ENCODE assay signal across 30 cellular contexts in the genomic region with DNA sequence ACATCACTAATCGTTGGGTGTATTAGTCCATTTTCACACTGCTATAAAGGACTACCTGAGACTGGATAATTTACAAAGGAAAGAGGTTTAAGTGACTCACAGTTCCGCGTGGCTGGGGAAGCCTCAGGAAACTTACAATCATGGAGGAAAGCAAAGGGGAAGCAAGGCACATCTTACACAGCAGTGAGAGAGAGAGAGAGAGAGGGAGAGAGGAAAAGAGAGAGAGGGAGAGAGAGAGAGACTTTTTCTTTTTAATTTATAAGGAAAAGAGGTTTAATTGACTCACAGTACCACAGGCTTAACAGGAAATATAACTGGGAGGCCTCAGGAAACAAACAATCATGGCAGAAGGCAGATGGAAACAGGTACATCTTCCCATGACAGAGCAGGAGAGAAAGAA. TPM values are rescaled to one million over a fixed set of nuclear protein-coding genes. Genes with fewer than 3 reads are reported as not detected.
A peak's percentile ranks its signal among the peaks of the same experiment; 100 is the strongest.
DNase-seq lines count a peak whose midpoint lies in the region; ATAC-seq, FAIRE-seq and TF ChIP-seq lines count a peak whose summit lies in the region.
"Had no signal": no experiment of that assay in that cellular context is flagged by ENCODE, and none has a peak within 500 bp of the region (broad histone marks: within the 10 kb centered on the region; RNA-seq: fewer than 3 reads in every experiment).

No MANE protein-coding gene starts in this region.

- H3K27ac ChIP-seq in HEK293 (ENCODE audit: extremely low read depth, low read depth, low read length) (no peak overlapping the region), K562 (ENCODE audit: extremely low read depth, low read depth, low read length) (no peak overlapping the region)
- H3K27ac ChIP-seq: BLaER1 had no signal

- BruUV-seq in K562 (replicated peaks; lab: Mats Ljungman, UMichigan) = no TSS peak

- H3K4me2 ChIP-seq in K562 (ENCODE audit: insufficient read depth, low read length) = no peak overlapping the region
- H3K4me2 ChIP-seq: BLaER1 had no signal

- no peak for FAIRE-seq in K562 (lab: Jason Lieb, UNC)
- FAIRE-seq: A204.1, GM12878, GM12892, GM18507, GM19239 had no signal

- no peak overlapping the region for H3K9ac ChIP-seq in K562 (ENCODE audit: insufficient read depth in 1 of 2, low read depth in 2 of 2, low read length in 2 of 2)
- H3K9ac ChIP-seq: BLaER1 had no signal

- no peak overlapping the region for H3K4me3 ChIP-seq in HEK293 (ENCODE audit: low read depth, low read length)
- no peak overlapping the region for H3K4me3 ChIP-seq in K562
- H3K4me3 ChIP-seq: BLaER1, GM12878 had no signal

- H3K36me3 ChIP-seq in HEK293 (ENCODE audit: control insufficient read depth in 2 of 2, insufficient read depth in 1 of 2, low read length in 2 of 2) (no peaks in the 10 kb centered on the region), K562 (ENCODE audit: control insufficient read depth, insufficient read depth, low read length) (no peaks in the 10 kb centered on the region)
- H3K36me3 ChIP-seq: BLaER1 had no signal

- WGBS in K562 (ENCODE audit: insufficient coverage, low coverage, missing lambda C conversion rate) = 2% methylated on average over 3 of the region's 3 CpGs

- CTCF ChIA-PET in HEK293 (lab: Yijun Ruan, JAX) = no interaction called here
- CTCF ChIA-PET in K562 (lab: Yijun Ruan, JAX; ENCODE audit: low intra/inter-chr PET ratio) = no interaction called here

- TF ChIP-seq EP300 in K562 (IDR thresholded peaks at IDR 0.05; ENCODE audit: low read length) = no peak

- POLR2A ChIA-PET in HEK293 (lab: Yijun Ruan, JAX) = no interaction called here
- POLR2A ChIA-PET in K562 (lab: Yijun Ruan, JAX) = no interaction called here

- DNase-seq in K562 (ENCODE audit: extremely low read depth in 1 of 4, low spot score in 3 of 4) = no peak
- DNase-seq in kidney tubule cell (ENCODE audit: low spot score) = peak; percentile 35
- DNase-seq in head of caudate nucleus = no peak
- DNase-seq: 8988T; ACHN; BE2C; C1 segment of cervical spinal cord; CD4-positive, alpha-beta memory T cell; CD4-positive, CD25-positive, alpha-beta regulatory T cell; CD8-positive, alpha-beta memory T cell; COR-L47; DMS 273 treated with DMSO at 0.1 percent for 48 hours; DMS153; DMS53; DMS79; DND-41; EL; GDM1 had no signal

- no peak for ATAC-seq in K562
- ATAC-seq in GM18873 (IDR thresholded peaks at IDR 0.05; ENCODE audit: low FRiP score, unreplicated experiment) = no peak
- ATAC-seq: GM12878 had no signal

- H2AFZ ChIP-seq in K562 (ENCODE audit: low read depth, low read length) = no peak overlapping the region

- no peaks in the 10 kb centered on the region for H3K4me1 ChIP-seq in HEK293 (ENCODE audit: control insufficient read depth, insufficient read depth, low read length)
- H3K4me1 ChIP-seq in K562 (replicated peaks in 1 of 2; ENCODE audit: control insufficient read depth in 2 of 2, insufficient read depth in 2 of 2, low read length in 2 of 2) = no peaks in the 10 kb centered on the region
- H3K4me1 ChIP-seq: BE2C had no signal

- in situ Hi-C loops in K562 (cut with MboI) = no loop called here

- TF ChIP-seq CTCF in HEK293 (tag by site-specific recombination; IDR thresholded peaks at IDR 0.05) (no peak), K562 (IDR thresholded peaks at IDR 0.05 in 2 of 3, conservative IDR thresholded peaks at IDR 0.05 in 1 of 3; ENCODE audit: insufficient read depth in 2 of 3, low read depth in 1 of 3, low read length in 3 of 3) (no peak)

- no peaks in the 10 kb centered on the region for H3K9me3 ChIP-seq in HEK293 (ENCODE audit: control insufficient read depth, insufficient read depth, low read depth, low read length)
- 0 out of 2 replicates have a peak, but pooled peaks cover 4% of the 10 kb centered on the region for H3K9me3 ChIP-seq in K562 (replicated peaks; ENCODE audit: control insufficient read depth, insufficient read depth, low read depth, low read length)
- H3K9me3 ChIP-seq: BE2C, BLaER1 had no signal

- H3K79me2 ChIP-seq in K562 (ENCODE audit: control insufficient read depth, insufficient read depth, low read length) = no peaks in the 10 kb centered on the region

- TF ChIP-seq RAD21 in K562 (CRISPR knock-in tag; conservative IDR thresholded peaks at IDR 0.05 in 1 of 2, IDR thresholded peaks at IDR 0.05 in 1 of 2) = no peak

- no peaks in the 10 kb centered on the region for H4K20me1 ChIP-seq in K562 (replicated peaks; ENCODE audit: control insufficient read depth, insufficient read depth, low read length)
- H4K20me1 ChIP-seq: BLaER1 had no signal

- intact Hi-C loops in K562 (cut with micrococcal nuclease) = no loop called here
- intact Hi-C loops in head of caudate nucleus (cut with DNase I) = no loop called here

- TF ChIP-seq POLR2A in K562 (conservative IDR thresholded peaks at IDR 0.05) = no peak

- H3K27me3 ChIP-seq in K562 (ENCODE audit: control insufficient read depth in 2 of 2, insufficient read depth in 2 of 2, low read length in 2 of 2) = peaks cover 15 to 25% of the 10 kb centered on the region in 2 experiments
- H3K27me3 ChIP-seq: BE2C, BLaER1 had no signal

- H3K9me1 ChIP-seq in K562 (ENCODE audit: control insufficient read depth, insufficient read depth, low read length) = no peaks in the 10 kb centered on the region

TF ChIP-seq in HEK293, 187 proteins besides CTCF, POLR2A, EP300 and RAD21:
- no peak for TF ChIP-seq PRDM6 (tag by site-specific recombination; IDR thresholded peaks at IDR 0.05)
- peak; percentile 64 for TF ChIP-seq ZNF596 (tag by site-specific recombination; IDR thresholded peaks at IDR 0.05)

TF ChIP-seq in K562, 482 proteins besides CTCF, POLR2A, EP300 and RAD21:
- peak; percentile 70; the same call in 1 of the 2 replicates for TF ChIP-seq ZNF431 (CRISPR knock-in tag; IDR thresholded peaks at IDR 0.05)
- no peak for TF ChIP-seq GTF2E2 (tag; IDR thresholded peaks at IDR 0.05)
TF ChIP-seq in K562: peak in this region for 1.

RNA-seq across cellular contexts. Expression of gene CNGB1, which starts 41.7 kb away (rescaled TPM):
- total RNA-seq in K562 (2011; cell fraction: chromatin; rRNA removed; ENCODE audit: low replicate concordance) = not detected in 2 replicates
- not detected in 2 replicates for total RNA-seq in K562 (2011; cell fraction: nucleolus; rRNA removed)
- not detected in 2 replicates for total RNA-seq in K562 (2011; cell fraction: nucleoplasm; rRNA removed)
- total RNA-seq in K562 (2014; rRNA removed) = not detected in 2 replicates
- not detected in 2 replicates for total RNA-seq in K562 (2014; rRNA removed; fragmentation: Illumina TruSeq; extraction: Trizol)
- total RNA-seq in K562 (2015; rRNA removed; fragmentation: Illumina TruSeq; extraction: Trizol) = not detected in 2 replicates
- total RNA-seq in K562 (2021) = not detected in 2 replicates
- not detected in 2 replicates for polyA plus RNA-seq in K562 (2011; rRNA removed)
- polyA plus RNA-seq in K562 (2011; cell fraction: cytosol; rRNA removed) = not detected in 2 replicates
- polyA plus RNA-seq in K562 (2011; cell fraction: nucleus; rRNA removed) = not detected in 2 replicates
- not detected in 2 replicates for polyA plus RNA-seq in K562 (2012)
- not detected in 2 replicates for polyA plus RNA-seq in K562 (2014; fragmentation: Illumina TruSeq; extraction: Trizol)
- polyA plus RNA-seq in K562 (2014; fragmentation: Nextera tagmentation; extraction: Ambion mirVana) = not detected
- not detected in 2 replicates for polyA plus RNA-seq in K562 (2014; rRNA removed)
- polyA minus RNA-seq in K562 (2011; rRNA and poly(A)+ RNA removed) = not detected in 2 replicates
- polyA minus RNA-seq in K562 (2011; cell fraction: cytosol; rRNA and poly(A)+ RNA removed) = not detected in 2 replicates
- polyA minus RNA-seq in K562 (2011; cell fraction: nucleus; rRNA and poly(A)+ RNA removed) = not detected in 2 replicates
- total RNA-seq: A673; CD4-positive, alpha-beta memory T cell; CD4-positive, CD25-positive, alpha-beta regulatory T cell; CD8-positive, alpha-beta memory T cell; G401; GM12878 had no signal
- polyA plus RNA-seq: AG04450; CD14-positive monocyte; CD4-positive, alpha-beta memory T cell; CD4-positive, CD25-positive, alpha-beta regulatory T cell; CD8-positive, alpha-beta memory T cell had no signal
